Comparison of ENCODE assay signal across 25 cellular contexts in genomic region chr2:1492696-1493095, GRCh38.
DNase-seq lines count a peak whose midpoint lies in the region; ATAC-seq and TF ChIP-seq lines count a peak whose summit lies in the region.
"Had no signal": no experiment of that assay in that cellular context is flagged by ENCODE, and none has a peak within 500 bp of the region (broad histone marks: within the 10 kb centered on the region; RNA-seq: fewer than 3 reads in every experiment).

No MANE protein-coding gene starts in this region.

- no peaks in the 10 kb centered on the region for H3K36me3 ChIP-seq in upper lobe of left lung
- H3K36me3 ChIP-seq: ascending aorta, cardiac muscle cell, esophagus squamous epithelium had no signal

- H3K4me3 Mint-ChIP-seq in chondrocyte (ENCODE audit: unreplicated experiment) = no peak overlapping the region
- H3K4me3 Mint-ChIP-seq: activated CD4-positive, alpha-beta T cell treated with anti-CD3 and anti-CD28 coated beads, Interleukin-2, amount 10 ng/mL, durations not matched to agents 7 days and 5 days; activated naive CD8-positive, alpha-beta T cell; CD8-positive, alpha-beta memory T cell; GM23338; stimulated activated memory B cell treated with anti-CD40 and anti-IgM and Interleukin-4, amounts not matched to agents 10 μg/mL and 1 μg/mL and 100 μg/mL, for 72 hours had no signal

- DNase-seq in Right ventricle myocardium superior = peak; percentile 39
- no peak for DNase-seq in Right ventricle myocardium inferior (ENCODE audit: missing footprints)
- DNase-seq in chondrocyte (ENCODE audit: low spot score) = peak; percentile 40
- peak; percentile 64 for DNase-seq in posterior vena cava (ENCODE audit: low spot score)
- no peak for DNase-seq in upper lobe of left lung
- DNase-seq in epidermal melanocyte (ENCODE audit: insufficient read length, low spot score) = no peak
- no peak for DNase-seq in NCI-H446 (lab: John Stamatoyannopoulos, UW)
- DNase-seq in retina = no peak
- DNase-seq: activated CD4-positive, alpha-beta T cell treated with anti-CD3 and anti-CD28 coated beads, Interleukin-2, amount 10 ng/mL, durations not matched to agents 7 days and 5 days; CD8-positive, alpha-beta memory T cell; esophagus squamous epithelium; foreskin melanocyte; heart right ventricle; Karpas-422; NCI-H1436 treated with DMSO at 0.1 percent for 48 hours; occipital lobe; stimulated activated CD4-positive, alpha-beta T cell treated with anti-CD3 and anti-CD28 coated beads, Interleukin-4, amount 100 ng/mL, for 4 hours had no signal

- H3K4me1 ChIP-seq in upper lobe of left lung = peaks cover 0 to 5% (median 0%) of the 10 kb centered on the region in 4 donors
- H3K4me1 ChIP-seq: ascending aorta, esophagus squamous epithelium had no signal

- H3K27me3 Mint-ChIP-seq in chondrocyte (ENCODE audit: low read depth) = peaks cover 11% of the 10 kb centered on the region
- H3K27me3 Mint-ChIP-seq: activated CD4-positive, alpha-beta T cell treated with anti-CD3 and anti-CD28 coated beads, Interleukin-2, amount 10 ng/mL, durations not matched to agents 7 days and 5 days; activated naive CD8-positive, alpha-beta T cell; CD8-positive, alpha-beta memory T cell had no signal

- H3K4me3 ChIP-seq in upper lobe of left lung = no peak overlapping the region
- H3K4me3 ChIP-seq: ascending aorta, cardiac muscle cell, esophagus squamous epithelium, GM23338, heart right ventricle had no signal

- H3K27ac ChIP-seq in upper lobe of left lung = peak overlapping the region in 3 of 4 donors; percentile 15 to 77 (median 67)
- H3K27ac ChIP-seq: cardiac muscle cell, HL-60, VCaP had no signal

- H3K4me1 Mint-ChIP-seq in chondrocyte (ENCODE audit: low read depth) = no peaks in the 10 kb centered on the region
- H3K4me1 Mint-ChIP-seq: CD8-positive, alpha-beta memory T cell; GM23338 had no signal

- H3K9me3 ChIP-seq in upper lobe of left lung = no peaks in the 10 kb centered on the region
- H3K9me3 ChIP-seq: ascending aorta, esophagus squamous epithelium, heart right ventricle had no signal

- no peak for TF ChIP-seq POLR2A in upper lobe of left lung (IDR thresholded peaks at IDR 0.05)

- intact Hi-C loops in Right ventricle myocardium superior (cut with DNase I) (no loop called here), Right ventricle myocardium inferior (cut with DNase I) (no loop called here), posterior vena cava (cut with DNase I) (no loop called here)

- no peak overlapping the region for H3K27ac Mint-ChIP-seq in chondrocyte (ENCODE audit: unreplicated experiment)
- H3K27ac Mint-ChIP-seq: activated CD4-positive, alpha-beta T cell treated with anti-CD3 and anti-CD28 coated beads, Interleukin-2, amount 10 ng/mL, durations not matched to agents 7 days and 5 days; activated naive CD8-positive, alpha-beta T cell; activated T-helper 2 cell treated with anti-CD3 and anti-CD28 coated beads, Interferon-gamma antibody, Interleukin-2, Interleukin-4, amounts not matched to agents 10 μg/mL and 5 μg/mL and 100 μg/mL, durations not matched to agents 14 hours and 24 hours and 36 hours; GM23338; stimulated activated memory B cell treated with anti-CD40 and anti-IgM and Interleukin-4, amounts not matched to agents 10 μg/mL and 1 μg/mL and 100 μg/mL, for 72 hours had no signal

- TF ChIP-seq CTCF in chondrocyte (IDR thresholded peaks at IDR 0.05) = no peak
- no peak for TF ChIP-seq CTCF in upper lobe of left lung (IDR thresholded peaks at IDR 0.05)

- TF ChIP-seq EP300 in upper lobe of left lung (IDR thresholded peaks at IDR 0.05) = no peak

- H3K36me3 Mint-ChIP-seq in chondrocyte (ENCODE audit: low read depth) = no peaks in the 10 kb centered on the region
- H3K36me3 Mint-ChIP-seq: activated naive CD8-positive, alpha-beta T cell; CD8-positive, alpha-beta memory T cell; stimulated activated memory B cell treated with anti-CD40 and anti-IgM and Interleukin-4, amounts not matched to agents 10 μg/mL and 1 μg/mL and 100 μg/mL, for 72 hours had no signal

- H3K9me3 Mint-ChIP-seq in chondrocyte (ENCODE audit: low read depth) = no peaks in the 10 kb centered on the region
- H3K9me3 Mint-ChIP-seq: activated T-helper 2 cell treated with anti-CD3 and anti-CD28 coated beads, Interferon-gamma antibody, Interleukin-2, Interleukin-4, amounts not matched to agents 10 μg/mL and 5 μg/mL and 100 μg/mL, durations not matched to agents 14 hours and 24 hours and 36 hours; GM23338 had no signal

- H3K27me3 ChIP-seq in upper lobe of left lung = no peaks in the 10 kb centered on the region
- H3K27me3 ChIP-seq: ascending aorta had no signal

- WGBS in upper lobe of left lung, 2 donors = 86 to 88% methylated on average over 12 of the region's 12 CpGs

- ATAC-seq in Right ventricle myocardium superior (ENCODE audit: poor library complexity) = no peak
- no peak for ATAC-seq in Right ventricle myocardium inferior
- ATAC-seq in upper lobe of left lung (ENCODE audit: low FRiP score in 2 of 2) = no peak
- ATAC-seq: GM23338; stimulated activated memory B cell treated with anti-CD40 and anti-IgM and Interleukin-4, amounts not matched to agents 10 μg/mL and 1 μg/mL and 100 μg/mL, for 72 hours had no signal

Comparison
In these comparisons a context has a peak if more than half of its experiments do, and no peak if none do; other contexts are left out.
1. DNase-seq: peak in Right ventricle myocardium superior (single experiment), chondrocyte (single experiment) and posterior vena cava (single experiment); none in Right ventricle myocardium inferior (single experiment), upper lobe of left lung (0 of 2), epidermal melanocyte (single experiment), NCI-H446 (0 of 2) and retina (single experiment).